12 cellular contexts compared by ENCODE assay signal in the genomic region with DNA sequence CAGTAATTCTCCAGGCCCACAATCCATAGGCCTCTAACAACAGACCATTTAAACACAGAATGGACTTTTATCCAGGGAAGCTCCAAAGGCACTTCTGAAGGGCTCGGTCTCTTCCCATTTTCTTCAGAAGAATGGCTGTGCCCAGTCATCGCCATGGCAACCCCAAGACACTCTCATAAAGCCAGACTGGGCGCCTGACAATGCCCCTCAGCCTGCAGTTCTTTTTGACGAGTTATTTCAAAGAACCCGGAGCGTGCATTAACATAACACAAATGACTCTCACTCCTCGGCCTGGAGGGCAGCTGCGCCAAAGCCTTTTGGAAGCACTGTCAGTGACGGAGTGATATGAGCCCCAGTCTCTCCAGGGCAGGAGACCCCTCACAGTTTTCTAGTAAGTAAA.
DNase-seq lines count a peak whose midpoint lies in the region; ATAC-seq and TF ChIP-seq lines count a peak whose summit lies in the region.
"Had no signal": no experiment of that assay in that cellular context is flagged by ENCODE, and none has a peak within 500 bp of the region (broad histone marks: within the 10 kb centered on the region; RNA-seq: fewer than 3 reads in every experiment).

No MANE protein-coding gene starts in this region.

- H3K4me3 Mint-ChIP-seq in CD8-positive, alpha-beta memory T cell: no peak overlapping the region
- H3K4me3 Mint-ChIP-seq in glutamatergic neuron (ENCODE audit: unreplicated experiment): no peak overlapping the region
- no peak overlapping the region for H3K4me3 Mint-ChIP-seq in progenitor cell of endocrine pancreas (ENCODE audit: low read depth)
- H3K4me3 Mint-ChIP-seq: activated T-cell treated with anti-CD3 and anti-CD28 coated beads, Interleukin-2, amount 50 U/mL, for 4 hours had no signal

- H3K4me1 Mint-ChIP-seq in CD8-positive, alpha-beta memory T cell: peaks cover 39 to 55% (median 52%) of the 10 kb centered on the region in 3 donors
- peaks cover 22% of the 10 kb centered on the region for H3K4me1 Mint-ChIP-seq in glutamatergic neuron (ENCODE audit: low read depth, unreplicated experiment)
- H3K4me1 Mint-ChIP-seq in progenitor cell of endocrine pancreas (ENCODE audit: low read depth): peaks cover 5% of the 10 kb centered on the region

- peaks cover 44% of the 10 kb centered on the region for H3K36me3 ChIP-seq in CD8-positive, alpha-beta memory T cell (ENCODE audit: insufficient read depth, low read length)
- H3K36me3 ChIP-seq in Panc1 (ENCODE audit: control insufficient read depth, insufficient read depth, low read length) (no peaks in the 10 kb centered on the region), stomach (peaks cover 0 to 29% (median 7%) of the 10 kb centered on the region in 4 donors)
- H3K36me3 ChIP-seq: cardiac muscle cell, neutrophil had no signal

- H3K27ac ChIP-seq in CD8-positive, alpha-beta memory T cell (ENCODE audit: low read depth, low read length): no peak overlapping the region
- H3K27ac ChIP-seq in Panc1 (ENCODE audit: low read length) (peak overlapping the region; percentile 59; the same call in 1 of the 2 replicates), stomach (no peak overlapping the region)
- H3K27ac ChIP-seq: cardiac muscle cell, neutrophil had no signal

- H3K9me3 ChIP-seq in CD8-positive, alpha-beta memory T cell (ENCODE audit: low read length): no peaks in the 10 kb centered on the region
- H3K9me3 ChIP-seq in Panc1 (ENCODE audit: control insufficient read depth, insufficient read depth, low read depth, low read length) (no peaks in the 10 kb centered on the region), stomach (no peaks in the 10 kb centered on the region)
- H3K9me3 ChIP-seq: neutrophil had no signal

- POLR2A ChIA-PET in CD8-positive, alpha-beta memory T cell (lab: Charles Lee): no interaction called here
- POLR2A ChIA-PET in Panc1 (lab: Charles Lee): no interaction called here

- H3K9me3 Mint-ChIP-seq in CD8-positive, alpha-beta memory T cell: peaks cover 0 to 6% (median 0%) of the 10 kb centered on the region in 5 donors
- peaks cover 18% of the 10 kb centered on the region for H3K9me3 Mint-ChIP-seq in glutamatergic neuron (ENCODE audit: unreplicated experiment)
- H3K9me3 Mint-ChIP-seq in progenitor cell of endocrine pancreas (ENCODE audit: low read depth): peaks cover 4% of the 10 kb centered on the region
- H3K9me3 Mint-ChIP-seq: activated T-cell treated with anti-CD3 and anti-CD28 coated beads, Interleukin-2, amount 50 U/mL, for 4 hours had no signal

- no peak for TF ChIP-seq EP300 in stomach (IDR thresholded peaks at IDR 0.05)

- ATAC-seq in Panc1: no peak
- no peak for ATAC-seq in GM19324 (IDR thresholded peaks at IDR 0.05; ENCODE audit: low FRiP score, unreplicated experiment)
- ATAC-seq: activated T-cell treated with anti-CD3 and anti-CD28 coated beads, Interleukin-2, amount 50 U/mL, for 4 hours had no signal

- no TSS peak for BruUV-seq in Panc1 (replicated peaks; lab: Mats Ljungman, UMichigan)

- intact Hi-C loops in Panc1 (cut with micrococcal nuclease; ENCODE audit: unreplicated experiment): no loop called here
- intact Hi-C loops in stomach (cut with DNase I; ENCODE audit: low total_unique reads): no loop called here

- no peak overlapping the region for H3K4me3 ChIP-seq in CD8-positive, alpha-beta memory T cell (ENCODE audit: low read length)
- H3K4me3 ChIP-seq in Panc1 (ENCODE audit: low read depth in 2 of 2, low read length in 2 of 2) (no peak overlapping the region), stomach (no peak overlapping the region)
- H3K4me3 ChIP-seq: cardiac muscle cell had no signal

- WGBS in stomach, 5 donors: 86 to 92% (median 87%) methylated on average over 9 of the region's 9 CpGs

- H3K36me3 Mint-ChIP-seq in CD8-positive, alpha-beta memory T cell: peaks cover 5 to 68% (median 23%) of the 10 kb centered on the region in 3 donors
- H3K36me3 Mint-ChIP-seq in glutamatergic neuron (ENCODE audit: unreplicated experiment) (no peaks in the 10 kb centered on the region), progenitor cell of endocrine pancreas (ENCODE audit: insufficient read depth) (peaks cover 1% of the 10 kb centered on the region)

- CTCF ChIA-PET in CD8-positive, alpha-beta memory T cell (lab: Charles Lee): interaction anchor here (0.9 to 1.2 kb wide), 2 partner anchors 43 to 155 kb away, joined by 3 read pairs; no protein-coding TSS in a partner anchor
- CTCF ChIA-PET in Panc1 (lab: Charles Lee): no interaction called here

- TF ChIP-seq CTCF in Panc1 (IDR thresholded peaks at IDR 0.05): no peak
- TF ChIP-seq CTCF in glutamatergic neuron (IDR thresholded peaks at IDR 0.05; ENCODE audit: partially characterized antibody, unreplicated experiment): no peak
- TF ChIP-seq CTCF in progenitor cell of endocrine pancreas (IDR thresholded peaks at IDR 0.05; ENCODE audit: unreplicated experiment): no peak
- TF ChIP-seq CTCF in stomach (IDR thresholded peaks at IDR 0.05): no peak

- no peaks in the 10 kb centered on the region for H3K27me3 Mint-ChIP-seq in CD8-positive, alpha-beta memory T cell
- peaks cover 13% of the 10 kb centered on the region for H3K27me3 Mint-ChIP-seq in glutamatergic neuron (ENCODE audit: unreplicated experiment)
- H3K27me3 Mint-ChIP-seq in progenitor cell of endocrine pancreas: peaks cover 4% of the 10 kb centered on the region

- H3K27ac Mint-ChIP-seq in CD8-positive, alpha-beta memory T cell: peak overlapping the region in 7 of 8 donors; percentile 40 to 83 (median 79)
- H3K27ac Mint-ChIP-seq in glutamatergic neuron (ENCODE audit: unreplicated experiment): peak overlapping the region; percentile 28
- peak overlapping the region; percentile 52 for H3K27ac Mint-ChIP-seq in progenitor cell of endocrine pancreas

- peaks cover 28% of the 10 kb centered on the region for H3K4me1 ChIP-seq in CD8-positive, alpha-beta memory T cell (ENCODE audit: insufficient read depth, low read length)
- H3K4me1 ChIP-seq in Panc1 (ENCODE audit: control insufficient read depth, insufficient read depth, low read length) (peaks cover 28% of the 10 kb centered on the region), stomach (peaks cover 25 to 29% (median 27%) of the 10 kb centered on the region in 4 donors)

- no peak for TF ChIP-seq POLR2A in stomach (IDR thresholded peaks at IDR 0.05)

- in situ Hi-C loops in Panc1 (cut with HindIII; ENCODE audit: low pct_unique_long_range_greater_than_20kb, low sequenced_read_pairs): no loop called here

- DNase-seq in CD8-positive, alpha-beta memory T cell: peak in 1 of 5 donors; percentile 17
- DNase-seq in Panc1 (ENCODE audit: low read depth, low spot score): no peak
- no peak for DNase-seq in glutamatergic neuron
- DNase-seq in progenitor cell of endocrine pancreas (ENCODE audit: low spot score, unreplicated experiment): no peak
- DNase-seq in NCI-H2081 (lab: John Stamatoyannopoulos, UW): no peak
- no peak for DNase-seq in stomach
- DNase-seq: DMS 273 treated with DMSO at 0.1 percent for 48 hours, NCI-H146 had no signal

- no peaks in the 10 kb centered on the region for H3K27me3 ChIP-seq in CD8-positive, alpha-beta memory T cell (ENCODE audit: insufficient read depth, low read length, poor library complexity, severe bottlenecking)
- no peaks in the 10 kb centered on the region for H3K27me3 ChIP-seq in Panc1 (ENCODE audit: control insufficient read depth, insufficient read depth, low read length)
- no peaks in the 10 kb centered on the region for H3K27me3 ChIP-seq in stomach
- H3K27me3 ChIP-seq: cardiac muscle cell, neutrophil had no signal

Comparison
In these comparisons a context has a peak if more than half of its experiments do, and no peak if none do; other contexts are left out.
1. H3K27ac Mint-ChIP-seq: peak in every context shown above with its lines; median percentile 79 in CD8-positive, alpha-beta memory T cell; 52 in progenitor cell of endocrine pancreas; 28 in glutamatergic neuron.